Comparison of ENCODE assay signal across 10 cellular contexts in the genomic region with DNA sequence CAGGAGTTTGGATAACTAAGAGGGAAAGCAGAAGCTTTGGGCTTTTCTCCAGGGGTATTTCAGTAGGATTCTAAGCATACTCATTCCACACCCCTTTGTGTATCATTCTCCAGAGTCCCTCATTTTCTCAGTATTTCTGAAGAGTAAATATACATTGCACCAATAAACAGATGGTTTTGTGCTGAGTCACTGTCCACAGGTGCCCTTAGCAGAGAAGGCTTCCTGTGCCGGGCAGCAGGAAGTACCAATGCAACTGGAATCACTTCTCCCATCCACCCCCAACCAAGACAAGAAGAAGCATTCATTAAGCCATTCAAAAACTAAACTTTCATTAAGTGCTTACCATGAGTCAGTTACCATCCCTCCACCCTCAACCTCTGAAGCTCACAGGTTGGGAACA. TPM values are rescaled to one million over a fixed set of nuclear protein-coding genes. Genes with fewer than 3 reads are reported as not detected.
DNase-seq lines count a peak whose midpoint lies in the region; FAIRE-seq and TF ChIP-seq lines count a peak whose summit lies in the region.
"Had no signal": no experiment of that assay in that cellular context is flagged by ENCODE, and none has a peak within 500 bp of the region (broad histone marks: within the 10 kb centered on the region; RNA-seq: fewer than 3 reads in every experiment).

No MANE protein-coding gene starts in this region.

- H3K4me1 ChIP-seq in CD8-positive, alpha-beta memory T cell (ENCODE audit: insufficient read depth, low read length), result no peaks in the 10 kb centered on the region

- peaks cover 0 to 2% (median 0%) of the 10 kb centered on the region in 5 donors for H3K9me3 Mint-ChIP-seq in CD8-positive, alpha-beta memory T cell
- H3K9me3 Mint-ChIP-seq: HFFc6 had no signal

- peaks cover 14% of the 10 kb centered on the region for H3K27me3 ChIP-seq in CD8-positive, alpha-beta memory T cell (ENCODE audit: insufficient read depth, low read length, poor library complexity, severe bottlenecking)

- no peak overlapping the region for H3K27ac Mint-ChIP-seq in CD8-positive, alpha-beta memory T cell
- H3K27ac Mint-ChIP-seq: activated CD8-positive, alpha-beta memory T cell treated with anti-CD3 and anti-CD28 coated beads, Interleukin-2, amount 10 ng/mL, durations not matched to agents 7 days and 5 days; HFFc6 had no signal

- CTCF ChIA-PET in CD8-positive, alpha-beta memory T cell (lab: Charles Lee), result no interaction called here

- no peak overlapping the region for H3K27ac ChIP-seq in coronary artery
- H3K27ac ChIP-seq in CD8-positive, alpha-beta memory T cell (ENCODE audit: low read depth, low read length), result no peak overlapping the region

- H3K36me3 Mint-ChIP-seq in CD8-positive, alpha-beta memory T cell, result no peaks in the 10 kb centered on the region
- H3K36me3 Mint-ChIP-seq: activated CD8-positive, alpha-beta memory T cell treated with anti-CD3 and anti-CD28 coated beads, Interleukin-2, amount 10 ng/mL, durations not matched to agents 7 days and 5 days had no signal

- FAIRE-seq in D721Med (lab: Jason Lieb, UNC), result no peak

- H3K4me3 ChIP-seq in coronary artery, result no peak overlapping the region
- no peak overlapping the region for H3K4me3 ChIP-seq in CD8-positive, alpha-beta memory T cell (ENCODE audit: low read length)

- no peak overlapping the region for H3K4me3 Mint-ChIP-seq in CD8-positive, alpha-beta memory T cell
- H3K4me3 Mint-ChIP-seq: activated CD8-positive, alpha-beta memory T cell treated with anti-CD3 and anti-CD28 coated beads, Interleukin-2, amount 10 ng/mL, durations not matched to agents 7 days and 5 days; HFFc6 had no signal

- no peaks in the 10 kb centered on the region for H3K36me3 ChIP-seq in CD8-positive, alpha-beta memory T cell (ENCODE audit: insufficient read depth, low read length)

- POLR2A ChIA-PET in CD8-positive, alpha-beta memory T cell (lab: Charles Lee), result no interaction called here

- peaks cover 24 to 57% of the 10 kb centered on the region in 2 donors for H3K27me3 Mint-ChIP-seq in CD8-positive, alpha-beta memory T cell

- TF ChIP-seq CTCF in coronary artery (IDR thresholded peaks at IDR 0.05), result no peak
- no peak for TF ChIP-seq CTCF in D721Med (IDR thresholded peaks at IDR 0.05; ENCODE audit: insufficient read depth, missing control alignments)

- H3K4me1 Mint-ChIP-seq in CD8-positive, alpha-beta memory T cell, result peaks cover 5 to 12% (median 5%) of the 10 kb centered on the region in 3 donors

- H3K9me3 ChIP-seq in CD8-positive, alpha-beta memory T cell (ENCODE audit: low read length), result no peaks in the 10 kb centered on the region

- DNase-seq in AG08396 (ENCODE audit: low spot score) (peak; percentile 13), HK-2 (ENCODE audit: unreplicated experiment) (peak; percentile 16), RKO (ENCODE audit: low spot score) (peak; percentile 11), iris pigment epithelial cell (ENCODE audit: low read depth) (peak; percentile 70), coronary artery (ENCODE audit: low spot score) (no peak), D721Med (ENCODE audit: insufficient read length, low spot score) (no peak), NCI-H1092 treated with DMSO at 0.1 percent for 48 hours (lab: John Stamatoyannopoulos, UW) (no peak)
- no peak for DNase-seq in CD8-positive, alpha-beta memory T cell
- DNase-seq: activated CD8-positive, alpha-beta memory T cell treated with anti-CD3 and anti-CD28 coated beads, Interleukin-2, amount 10 ng/mL, durations not matched to agents 7 days and 5 days; HFFc6 had no signal

RNA-seq across cellular contexts. Expression of gene CCNJL, which starts 3.6 kb away (rescaled TPM):
- total RNA-seq in CD8-positive, alpha-beta memory T cell, result not detected
- polyA plus RNA-seq in CD8-positive, alpha-beta memory T cell, result not detected
- total RNA-seq: HFFc6 had no signal

RNA-seq across cellular contexts. Expression of gene C1QTNF2, which starts 54.5 kb away (rescaled TPM):
- total RNA-seq in CD8-positive, alpha-beta memory T cell, result not detected
- polyA plus RNA-seq in CD8-positive, alpha-beta memory T cell, result not detected
- total RNA-seq: activated CD8-positive, alpha-beta memory T cell treated with anti-CD3 and anti-CD28 coated beads, Interleukin-2, amount 10 ng/mL, durations not matched to agents 7 days and 5 days had no signal

Comparison
In these comparisons a context has a peak if more than half of its experiments do, and no peak if none do; other contexts are left out.
1. DNase-seq: peak in AG08396 (single experiment), HK-2 (single experiment), RKO (single experiment) and iris pigment epithelial cell (single experiment); none in coronary artery (single experiment), CD8-positive, alpha-beta memory T cell (0 of 5), D721Med (single experiment) and NCI-H1092 treated with DMSO at 0.1 percent for 48 hours (single experiment).